In genomic region chr22:39489094-39490068, GRCh38 we compare ENCODE assay signal across 1 cellular context.
TF ChIP-seq lines count a peak whose summit lies in the region.

No MANE protein-coding gene starts in this region.

TF ChIP-seq in IMR-90, 13 proteins besides CTCF, POLR2A, EP300 and RAD21 (continued from another document):
- TF ChIP-seq ELK1 (IDR thresholded peaks at IDR 0.05; ENCODE audit: borderline replicate concordance, low read depth, low read length), result no peak
- no peak for TF ChIP-seq MXI1 (IDR thresholded peaks at IDR 0.05; ENCODE audit: borderline replicate concordance, low read depth, low read length)
- no peak for TF ChIP-seq RCOR1 (IDR thresholded peaks at IDR 0.05; ENCODE audit: insufficient replicate concordance, low read length)
- TF ChIP-seq BHLHE40 (IDR thresholded peaks at IDR 0.05; ENCODE audit: low read depth, low read length), result no peak
- no peak for TF ChIP-seq MAZ (IDR thresholded peaks at IDR 0.05; ENCODE audit: borderline replicate concordance, low read depth, low read length)
- TF ChIP-seq RFX5 (IDR thresholded peaks at IDR 0.05; ENCODE audit: low read depth, low read length), result no peak
- TF ChIP-seq USF2 (IDR thresholded peaks at IDR 0.05; ENCODE audit: low read depth, low read length), result no peak
- TF ChIP-seq CEBPB (IDR thresholded peaks at IDR 0.05; ENCODE audit: low read depth, low read length), result no peak
- TF ChIP-seq CHD1 (IDR thresholded peaks at IDR 0.05; ENCODE audit: low read depth, low read length), result no peak
- TF ChIP-seq FOS (IDR thresholded peaks at IDR 0.05; ENCODE audit: low read depth, low read length), result no peak
- no peak for TF ChIP-seq NFE2L2 (IDR thresholded peaks at IDR 0.05; ENCODE audit: low read depth, low read length)
- no peak for TF ChIP-seq MAFK (IDR thresholded peaks at IDR 0.05; ENCODE audit: low read depth, low read length)
